Comparison of ENCODE assay signal across 8 cellular contexts in genomic region chr11:36508743-36509142, GRCh38. TPM values are rescaled to one million over a fixed set of nuclear protein-coding genes. Genes with fewer than 3 reads are reported as not detected.
DNase-seq lines count a peak whose midpoint lies in the region; ATAC-seq, FAIRE-seq and TF ChIP-seq lines count a peak whose summit lies in the region.

No MANE protein-coding gene starts in this region.

- TF ChIP-seq CTCF in A549 (IDR thresholded peaks at IDR 0.05): no peak
- no peak for TF ChIP-seq CTCF in bronchial epithelial cell (IDR thresholded peaks at IDR 0.05; ENCODE audit: insufficient read depth, low read length, severe bottlenecking)

- H3K4me3 ChIP-seq in A549 (peak overlapping the region; percentile 70), bronchial epithelial cell (ENCODE audit: low read depth, low read length) (peak overlapping the region; percentile 84), mucosa of rectum (ENCODE audit: low read length in 2 of 2) (peak overlapping the region; percentile 95 to 98)
- peak overlapping the region; percentile 86 for H3K4me3 ChIP-seq in Jurkat, Clone E6-1 (ENCODE audit: low read length)

- no peak for TF ChIP-seq POLR2A in A549 (IDR thresholded peaks at IDR 0.05; ENCODE audit: low read length)

- peaks cover 11% of the 10 kb centered on the region for H3K4me1 ChIP-seq in A549
- peaks cover 0 to 3% of the 10 kb centered on the region in 2 donors for H3K4me1 ChIP-seq in mucosa of rectum (ENCODE audit: control insufficient read depth in 2 of 2, insufficient read depth in 2 of 2, low read length in 2 of 2)

- peak overlapping the region in 1 of 2 donors; percentile 96 for H3K9ac ChIP-seq in mucosa of rectum (ENCODE audit: low read depth in 1 of 2, low read length in 2 of 2)

- no peak for TF ChIP-seq EP300 in A549 (IDR thresholded peaks at IDR 0.05)

- FAIRE-seq in A549 (lab: Jason Lieb, UNC): no peak
- no peak for FAIRE-seq in bronchial epithelial cell (lab: Jason Lieb, UNC)

- peak overlapping the region; percentile 95 for H3K4me2 ChIP-seq in A549

- H3K27ac ChIP-seq in A549 (peak overlapping the region; percentile 89 to 93; a peak in 5 of 6 replicates), mucosa of rectum (ENCODE audit: low read depth in 2 of 2, low read length in 2 of 2) (no peak overlapping the region)

- POLR2A ChIA-PET in A549 (lab: Yijun Ruan, JAX): interaction anchor here (0.6 to 1.6 kb wide), 2 partner anchors 16 to 561 kb away, joined by 3 read pairs; no protein-coding TSS in a partner anchor

- no peak for TF ChIP-seq RAD21 in A549 (conservative IDR thresholded peaks at IDR 0.05 in 1 of 2, IDR thresholded peaks at IDR 0.05 in 1 of 2)

- WGBS in A549 (ENCODE audit: missing lambda C conversion rate): 25% methylated on average over 3 of the region's 3 CpGs

- H3K9me3 ChIP-seq in A549: no peaks in the 10 kb centered on the region
- no peaks in the 10 kb centered on the region for H3K9me3 ChIP-seq in mucosa of rectum (ENCODE audit: control insufficient read depth in 2 of 2, low read length in 2 of 2)

- ATAC-seq in A549: no peak

- CTCF ChIA-PET in A549 (lab: Yijun Ruan, JAX): interaction anchor here (0.7 to 3.0 kb wide), 9 partner anchors 8 to 1057 kb away, joined by 3 to 16 read pairs (median 4); no protein-coding TSS in a partner anchor

- DNase-seq in A549 (ENCODE audit: low read depth in 1 of 2, low spot score in 1 of 2) (no peak), bronchial epithelial cell (ENCODE audit: low read depth) (no peak), SKM-1 treated with dmso at 0.1 percent for 144 hours (lab: John Stamatoyannopoulos, UW; ENCODE audit: unreplicated experiment) (no peak), iPS-NIHi11 (ENCODE audit: low spot score) (no peak), NCI-H510A (lab: John Stamatoyannopoulos, UW) (no peak), GOT3 (lab: John Stamatoyannopoulos, UW) (no peak)
- DNase-seq in Jurkat, Clone E6-1 (ENCODE audit: low read depth, low spot score): no peak

- H3K36me3 ChIP-seq in bronchial epithelial cell (ENCODE audit: control insufficient read depth, insufficient read depth, low read length) (no peaks in the 10 kb centered on the region), mucosa of rectum (ENCODE audit: control insufficient read depth in 2 of 2, insufficient read depth in 2 of 2, low read length in 2 of 2) (no peaks in the 10 kb centered on the region)

- H3K27me3 ChIP-seq in bronchial epithelial cell (ENCODE audit: control insufficient read depth, insufficient read depth, low read length) (no peaks in the 10 kb centered on the region), mucosa of rectum (ENCODE audit: control insufficient read depth in 2 of 2, insufficient read depth in 2 of 2, low read length in 2 of 2) (no peaks in the 10 kb centered on the region)

TF ChIP-seq in A549, 52 proteins besides CTCF, POLR2A, EP300 and RAD21:
- no peak for TF ChIP-seq REST (IDR thresholded peaks at IDR 0.05)
- TF ChIP-seq BCL3 (IDR thresholded peaks at IDR 0.05): no peak
- no peak for TF ChIP-seq ATOH8 (CRISPR knock-in tag; IDR thresholded peaks at IDR 0.05; ENCODE audit: low read depth)
- no peak for TF ChIP-seq HOXA7 (CRISPR knock-in tag; IDR thresholded peaks at IDR 0.05)
- no peak for TF ChIP-seq RFX5 (IDR thresholded peaks at IDR 0.05)
- TF ChIP-seq HMGXB4 (CRISPR knock-in tag; IDR thresholded peaks at IDR 0.05; ENCODE audit: borderline replicate concordance): no peak
- TF ChIP-seq RCOR1 (IDR thresholded peaks at IDR 0.05; ENCODE audit: low read depth, low read length): no peak
- no peak for TF ChIP-seq HDAC2 (IDR thresholded peaks at IDR 0.05)
- TF ChIP-seq POLR2AphosphoS2 (conservative IDR thresholded peaks at IDR 0.05; ENCODE audit: low read length): no peak
- TF ChIP-seq HEYL (CRISPR knock-in tag; IDR thresholded peaks at IDR 0.05): no peak
- TF ChIP-seq MAFK (IDR thresholded peaks at IDR 0.05; ENCODE audit: partially characterized antibody): no peak
- TF ChIP-seq USF2 (IDR thresholded peaks at IDR 0.05): no peak

RNA-seq across cellular contexts. Expression of gene TRAF6, which starts 1.3 kb away (rescaled TPM):
- polyA plus RNA-seq in A549 (2011; rRNA removed) (9.6 and 11.6 TPM in 2 replicates), A549 (2017; fragmentation: RNase III; extraction: RNeasy Plus Mini Kit Qiagen cat#74134 plus additional on column Dnase treatment) (4.3 to 4.9 TPM (median 4.6 TPM) in 3 replicates)
- polyA plus RNA-seq in A549 (2012; cell fraction: cytosol; rRNA removed): 2.5 and 3.6 TPM in 2 replicates
- 2.4 and 3.3 TPM in 2 replicates for polyA plus RNA-seq in A549 (2012; cell fraction: nucleus; rRNA removed)
- polyA minus RNA-seq in A549 (2011; rRNA and poly(A)+ RNA removed): 11.5 and 11.6 TPM in 2 replicates
- polyA plus RNA-seq in Jurkat, Clone E6-1 (2012; ENCODE audit: insufficient read depth, insufficient read length): 8.4 TPM
- total RNA-seq in bronchial epithelial cell: 6.1 and 6.9 TPM in 2 replicates

RNA-seq across cellular contexts. Expression of gene RAG1, which starts 59.1 kb away (rescaled TPM):
- polyA plus RNA-seq in A549 (2011; rRNA removed): 0.43 and 0.44 TPM in 2 replicates
- 0.05 TPM in 2 replicates for polyA plus RNA-seq in A549 (2012; cell fraction: cytosol; rRNA removed)
- polyA plus RNA-seq in A549 (2012; cell fraction: nucleus; rRNA removed): 0.01 TPM in 2 replicates
- polyA plus RNA-seq in A549 (2017; fragmentation: RNase III; extraction: RNeasy Plus Mini Kit Qiagen cat#74134 plus additional on column Dnase treatment): 0.18 to 0.29 TPM (median 0.24 TPM) in 3 replicates
- polyA minus RNA-seq in A549 (2011; rRNA and poly(A)+ RNA removed): 0.19 and 0.25 TPM in 2 replicates
- 0.17 TPM for polyA plus RNA-seq in Jurkat, Clone E6-1 (2012; ENCODE audit: insufficient read depth, insufficient read length)
- 1.3 and 1.7 TPM in 2 replicates for total RNA-seq in bronchial epithelial cell

Comparison
In these comparisons a context has a peak if more than half of its experiments do, and no peak if none do; other contexts are left out.
1. H3K27ac ChIP-seq: peak in A549 (2 of 2); none in mucosa of rectum (0 of 2).
2. Peak in every context shown above with its lines, with median percentiles within 50 percentile points of each other: H3K4me3 ChIP-seq.